ENCODE assay signal across 14 cellular contexts in genomic region chr5:57862471-57863282, GRCh38.
DNase-seq lines count a peak whose midpoint lies in the region; ATAC-seq, FAIRE-seq and TF ChIP-seq lines count a peak whose summit lies in the region.
"Had no signal": no experiment of that assay in that cellular context is flagged by ENCODE, and none has a peak within 500 bp of the region (broad histone marks: within the 10 kb centered on the region; RNA-seq: fewer than 3 reads in every experiment).

No MANE protein-coding gene starts in this region.

- ATAC-seq in Right ventricle myocardium inferior: peak; percentile 92
- no peak for ATAC-seq in K562
- no peak for ATAC-seq in HG03457 (IDR thresholded peaks at IDR 0.05; ENCODE audit: unreplicated experiment)
- ATAC-seq in GM21717 (IDR thresholded peaks at IDR 0.05; ENCODE audit: unreplicated experiment): no peak
- ATAC-seq: activated CD4-positive, alpha-beta T cell treated with anti-CD3 and anti-CD28 coated beads for 36 hours had no signal

- in situ Hi-C loops in K562 (cut with MboI): no loop called here

- intact Hi-C loops in Right ventricle myocardium inferior (cut with DNase I): no loop called here
- intact Hi-C loops in cardiac septum (cut with DNase I): loop anchor here (5.0 kb wide), 1 partner anchor 45 kb away; no protein-coding TSS in a partner anchor
- intact Hi-C loops in K562 (cut with micrococcal nuclease): no loop called here

- H3K9me1 ChIP-seq in K562 (ENCODE audit: control insufficient read depth, insufficient read depth, low read length): no peaks in the 10 kb centered on the region

- H3K79me2 ChIP-seq in K562 (ENCODE audit: control insufficient read depth, insufficient read depth, low read length): no peaks in the 10 kb centered on the region
- H3K79me2 ChIP-seq in hepatocyte: no peaks in the 10 kb centered on the region

- POLR2A ChIA-PET in K562 (lab: Yijun Ruan, JAX): interaction anchor here (1.4 kb wide), 1 partner anchor 14 kb away, joined by 3 read pairs; no protein-coding TSS in a partner anchor

- CTCF ChIA-PET in K562 (lab: Yijun Ruan, JAX; ENCODE audit: low intra/inter-chr PET ratio): no interaction called here

- TF ChIP-seq RAD21 in K562 (CRISPR knock-in tag; conservative IDR thresholded peaks at IDR 0.05 in 1 of 2, IDR thresholded peaks at IDR 0.05 in 1 of 2): no peak

- FAIRE-seq in K562 (lab: Jason Lieb, UNC) (peak; percentile 35), urothelium cell line (lab: Jason Lieb, UNC) (no peak)

- under 1% methylated on average over 7 of the region's 7 CpGs for WGBS in K562 (ENCODE audit: insufficient coverage, low coverage, missing lambda C conversion rate)
- 53% methylated on average over 7 of the region's 7 CpGs for WGBS in hepatocyte (ENCODE audit: low lambda C conversion rate, missing lambda C conversion rate)

- no peak for TF ChIP-seq POLR2A in K562 (conservative IDR thresholded peaks at IDR 0.05)

- H3K36me3 ChIP-seq in K562 (ENCODE audit: control insufficient read depth, insufficient read depth, low read length) (no peaks in the 10 kb centered on the region), hepatocyte (replicated peaks; ENCODE audit: insufficient read depth, low read depth) (no peaks in the 10 kb centered on the region)

- no peak for TF ChIP-seq EP300 in K562 (IDR thresholded peaks at IDR 0.05; ENCODE audit: low read length)

- H3K4me1 ChIP-seq in K562 (replicated peaks in 1 of 2; ENCODE audit: control insufficient read depth in 2 of 2, insufficient read depth in 2 of 2, low read length in 2 of 2) (no peaks in the 10 kb centered on the region; a peak in 1 of 5 replicates), hepatocyte (ENCODE audit: insufficient read depth) (peaks cover 3% of the 10 kb centered on the region)

- H4K20me1 ChIP-seq in K562 (replicated peaks; ENCODE audit: control insufficient read depth, insufficient read depth, low read length) (no peaks in the 10 kb centered on the region), hepatocyte (ENCODE audit: insufficient read depth, poor library complexity, severe bottlenecking) (no peaks in the 10 kb centered on the region)

- H3K9ac ChIP-seq in K562 (ENCODE audit: insufficient read depth in 1 of 2, low read depth in 2 of 2, low read length in 2 of 2): no peak overlapping the region

- no peak overlapping the region for H3K4me2 ChIP-seq in K562 (ENCODE audit: insufficient read depth, low read length)
- no peak overlapping the region for H3K4me2 ChIP-seq in hepatocyte

- BruUV-seq in K562 (replicated peaks; lab: Mats Ljungman, UMichigan): no TSS peak

- H3K9me3 ChIP-seq in K562 (replicated peaks; ENCODE audit: control insufficient read depth, insufficient read depth, low read depth, low read length): no peaks in the 10 kb centered on the region
- no peaks in the 10 kb centered on the region for H3K9me3 ChIP-seq in hepatocyte (ENCODE audit: low read depth)

- H3K9me2 ChIP-seq in hepatocyte (replicated peaks; ENCODE audit: insufficient read depth): no peaks in the 10 kb centered on the region

- H2AFZ ChIP-seq in K562 (ENCODE audit: low read depth, low read length) (no peak overlapping the region), hepatocyte (no peak overlapping the region)

- H3K27ac ChIP-seq in K562 (ENCODE audit: extremely low read depth, low read depth, low read length) (no peak overlapping the region), hepatocyte (peak overlapping the region; percentile 72)

- no peaks in the 10 kb centered on the region for H3K27me3 ChIP-seq in K562 (ENCODE audit: control insufficient read depth in 2 of 2, insufficient read depth in 2 of 2, low read length in 2 of 2)
- H3K27me3 ChIP-seq in hepatocyte: no peaks in the 10 kb centered on the region

- no peak overlapping the region for H3K4me3 ChIP-seq in K562
- H3K4me3 ChIP-seq in hepatocyte: no peak overlapping the region

- DNase-seq in Right ventricle myocardium inferior (ENCODE audit: missing footprints): no peak
- DNase-seq in cardiac septum (ENCODE audit: low spot score): no peak
- DNase-seq in K562 (ENCODE audit: extremely low read depth in 1 of 4, low spot score in 3 of 4): no peak
- peak; percentile 33 for DNase-seq in hepatocyte (ENCODE audit: low spot score)
- DNase-seq in urothelium cell line (ENCODE audit: low spot score): no peak
- no peak for DNase-seq in activated effector memory CD4-positive, alpha-beta T cell treated with Interleukin-2 at 50 U/mL for 16 hours
- DNase-seq: activated CD4-positive, alpha-beta T cell treated with anti-CD3 and anti-CD28 coated beads for 36 hours; activated naive CD4-positive, alpha-beta T cell treated with anti-CD3 and anti-CD28 coated beads for 36 hours; AML-193; effector CD8-positive, alpha-beta T cell; NCI-H1048; substantia nigra had no signal

- no peak for TF ChIP-seq CTCF in K562 (IDR thresholded peaks at IDR 0.05 in 2 of 3, conservative IDR thresholded peaks at IDR 0.05 in 1 of 3; ENCODE audit: insufficient read depth in 2 of 3, low read depth in 1 of 3, low read length in 3 of 3)
- no peak for TF ChIP-seq CTCF in hepatocyte (IDR thresholded peaks at IDR 0.05; ENCODE audit: poor library complexity)

TF ChIP-seq in K562, 482 proteins besides CTCF, POLR2A, EP300 and RAD21:
- TF ChIP-seq HMBOX1 (IDR thresholded peaks at IDR 0.05) (peak; percentile 38; the same call in 1 of the 2 replicates), ZNF518B (CRISPR knock-in tag; IDR thresholded peaks at IDR 0.05) (no peak), SRSF1 (IDR thresholded peaks at IDR 0.05; ENCODE audit: low read depth, low read length) (no peak)
TF ChIP-seq in K562: peak in this region for 1.
